8 cellular contexts compared by ENCODE assay signal in genomic region chr22:31346255-31346732, GRCh38. TPM values are rescaled to one million over a fixed set of nuclear protein-coding genes. Genes with fewer than 3 reads are reported as not detected.
A peak's percentile ranks its signal among the peaks of the same experiment; 100 is the strongest.
DNase-seq lines count a peak whose midpoint lies in the region; ATAC-seq and TF ChIP-seq lines count a peak whose summit lies in the region.

A gene with protein sequence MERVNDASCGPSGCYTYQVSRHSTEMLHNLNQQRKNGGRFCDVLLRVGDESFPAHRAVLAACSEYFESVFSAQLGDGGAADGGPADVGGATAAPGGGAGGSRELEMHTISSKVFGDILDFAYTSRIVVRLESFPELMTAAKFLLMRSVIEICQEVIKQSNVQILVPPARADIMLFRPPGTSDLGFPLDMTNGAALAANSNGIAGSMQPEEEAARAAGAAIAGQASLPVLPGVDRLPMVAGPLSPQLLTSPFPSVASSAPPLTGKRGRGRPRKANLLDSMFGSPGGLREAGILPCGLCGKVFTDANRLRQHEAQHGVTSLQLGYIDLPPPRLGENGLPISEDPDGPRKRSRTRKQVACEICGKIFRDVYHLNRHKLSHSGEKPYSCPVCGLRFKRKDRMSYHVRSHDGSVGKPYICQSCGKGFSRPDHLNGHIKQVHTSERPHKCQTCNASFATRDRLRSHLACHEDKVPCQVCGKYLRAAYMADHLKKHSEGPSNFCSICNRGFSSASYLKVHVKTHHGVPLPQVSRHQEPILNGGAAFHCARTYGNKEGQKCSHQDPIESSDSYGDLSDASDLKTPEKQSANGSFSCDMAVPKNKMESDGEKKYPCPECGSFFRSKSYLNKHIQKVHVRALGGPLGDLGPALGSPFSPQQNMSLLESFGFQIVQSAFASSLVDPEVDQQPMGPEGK (minus strand): TSS chr22:31346346. CDS start chr22:31345602, 744 bp downstream.

- peak within 1 kb of the TSS; percentile 43; the same call in 1 of the 2 replicates for H3K56ac ChIP-seq in IMR-90 (ENCODE audit: extremely low read depth, insufficient read depth, low read length)

- intact Hi-C loops in IMR-90 (cut with micrococcal nuclease) = loop anchor here (1.0 to 5.0 kb wide), 2 partner anchors 53 to 286 kb away; partner anchors contain the start of gene DRG1

- CTCF ChIA-PET in IMR-90 (lab: Yijun Ruan, JAX) = interaction anchor here (0.6 to 1.2 kb wide), 3 partner anchors 8 to 922 kb away, joined by 3 read pairs; no protein-coding TSS in a partner anchor

- peaks cover 28% of the 10 kb centered on the region for H3K9me1 ChIP-seq in IMR-90 (ENCODE audit: insufficient read depth, low read length)

- peak within 1 kb of the TSS; percentile 92 to 94 for H4K8ac ChIP-seq in IMR-90 (ENCODE audit: low read depth in 2 of 2, low read length in 2 of 2)

- H3K27ac ChIP-seq in BLaER1 (peak within 1 kb of the TSS; percentile 98), IMR-90 (ENCODE audit: insufficient read depth, low read length) (peak within 1 kb of the TSS; percentile 88), osteoblast (ENCODE audit: low read depth, low read length) (no peak within 1 kb of the TSS), thymus (ENCODE audit: low read depth) (peak within 1 kb of the TSS; percentile 98)

- BruUV-seq in IMR-90 (replicated peaks; lab: Mats Ljungman, UMichigan) = no TSS peak

- POLR2A ChIA-PET in IMR-90 (lab: Charles Lee; ENCODE audit: unreplicated experiment) = interaction anchor here (0.6 kb wide), 1 partner anchor 132 kb away, joined by 8 read pairs; no protein-coding TSS in a partner anchor

- H2AFZ ChIP-seq in IMR-90 (replicated peaks; ENCODE audit: low read length, poor library complexity) (peak within 1 kb of the TSS; percentile 90), osteoblast (ENCODE audit: low read length) (peak within 1 kb of the TSS; percentile 77)

- peak within 1 kb of the TSS; percentile 53; the same call in 1 of the 2 replicates for H3K18ac ChIP-seq in IMR-90 (ENCODE audit: low read depth, low read length)

- H3K36me3 ChIP-seq in BLaER1 (peaks cover 25% of the 10 kb centered on the region), IMR-90 (ENCODE audit: control insufficient read depth, insufficient read depth, low read length) (peaks cover 28% of the 10 kb centered on the region), osteoblast (ENCODE audit: insufficient read depth, low read length) (peaks cover 15% of the 10 kb centered on the region), thymus (ENCODE audit: control insufficient read depth, insufficient read depth) (peaks cover 20% of the 10 kb centered on the region)

- H2BK120ac ChIP-seq in IMR-90 (ENCODE audit: low read depth, low read length) = peak within 1 kb of the TSS; percentile 24; the same call in 1 of the 2 replicates

- H3K4me3 ChIP-seq in BLaER1 = peak within 1 kb of the TSS; percentile 79
- peak within 1 kb of the TSS; percentile 56 for H3K4me3 ChIP-seq in IMR-90 (ENCODE audit: insufficient read depth, low read depth, low read length)
- peak within 1 kb of the TSS; percentile 77 for H3K4me3 ChIP-seq in osteoblast (ENCODE audit: insufficient read depth, low read length)
- H3K4me3 ChIP-seq in thymus (ENCODE audit: low read length) = peak within 1 kb of the TSS; percentile 86

- H3K9me3 ChIP-seq in BLaER1 = no peaks in the 10 kb centered on the region
- H3K9me3 ChIP-seq in IMR-90 (ENCODE audit: control insufficient read depth, insufficient read depth, low read length) = no peaks in the 10 kb centered on the region
- H3K9me3 ChIP-seq in osteoblast (ENCODE audit: low read depth, low read length) = no peaks in the 10 kb centered on the region
- H3K9me3 ChIP-seq in thymus (ENCODE audit: control insufficient read depth) = no peaks in the 10 kb centered on the region

- TF ChIP-seq RAD21 in IMR-90 (IDR thresholded peaks at IDR 0.05; ENCODE audit: low read length) = no peak

- H4K5ac ChIP-seq in IMR-90 (ENCODE audit: low read depth, low read length) = peak within 1 kb of the TSS; percentile 68

- no peak within 1 kb of the TSS for H2BK15ac ChIP-seq in IMR-90 (ENCODE audit: low read depth, low read length)

- peak within 1 kb of the TSS; percentile 66 for H4K91ac ChIP-seq in IMR-90 (ENCODE audit: insufficient read depth, low read depth, low read length)

- peak within 1 kb of the TSS; percentile 58 for H3K14ac ChIP-seq in IMR-90 (replicated peaks; ENCODE audit: low read depth, low read length)

- H3K4ac ChIP-seq in IMR-90 (ENCODE audit: low read depth, low read length) = peak within 1 kb of the TSS; percentile 75

- H3K23ac ChIP-seq in IMR-90 (ENCODE audit: low read depth, low read length) = peak within 1 kb of the TSS; percentile 35; the same call in 1 of the 2 replicates

- DNase-seq in IMR-90 (peak; percentile 72), SHP77 (lab: John Stamatoyannopoulos, UW) (peak; percentile 73 to 80), glomerular visceral epithelial cell (ENCODE audit: extremely low spot score) (peak; percentile 78), osteoblast (ENCODE audit: insufficient read length, low spot score, missing footprints) (peak; percentile 96)
- peak; percentile 84 for DNase-seq in activated naive CD4-positive, alpha-beta T cell treated with anti-CD3 and anti-CD28 coated beads, Interleukin-2, amount 50 U/mL, for 16 hours

- no peak; the same call in 1 of the 2 replicates for TF ChIP-seq POLR2A in IMR-90 (IDR thresholded peaks at IDR 0.05; ENCODE audit: low read depth, low read length)

- H4K20me1 ChIP-seq in BLaER1 = peaks cover 44% of the 10 kb centered on the region
- peaks cover 42% of the 10 kb centered on the region for H4K20me1 ChIP-seq in IMR-90 (ENCODE audit: insufficient read depth, low read length)
- peaks cover 36% of the 10 kb centered on the region for H4K20me1 ChIP-seq in osteoblast (ENCODE audit: insufficient read depth, low read length)

- H3K27me3 ChIP-seq in BLaER1 (no peaks in the 10 kb centered on the region), IMR-90 (ENCODE audit: control insufficient read depth, insufficient read depth, low read length) (no peaks in the 10 kb centered on the region), osteoblast (ENCODE audit: insufficient read depth, low read length) (peaks cover 8% of the 10 kb centered on the region), thymus (ENCODE audit: control insufficient read depth, insufficient read depth) (no peaks in the 10 kb centered on the region)

- dilution Hi-C loops in IMR-90 (cut with HindIII; ENCODE audit: low sequenced_read_pairs, unreplicated experiment) = no loop called here

- ATAC-seq in GM19328 (IDR thresholded peaks at IDR 0.05; ENCODE audit: unreplicated experiment) = peak; percentile 23
- peak; percentile 67 for ATAC-seq in IMR-90 (ENCODE audit: low read depth)

- H3K4me1 ChIP-seq in BLaER1 (peaks cover 50% of the 10 kb centered on the region), IMR-90 (ENCODE audit: control insufficient read depth, insufficient read depth, low read length) (peaks cover 27% of the 10 kb centered on the region), osteoblast (ENCODE audit: insufficient read depth, low read length) (peaks cover 18% of the 10 kb centered on the region), thymus (ENCODE audit: control insufficient read depth, insufficient read depth, low read length) (peaks cover 21% of the 10 kb centered on the region)

- H3K79me2 ChIP-seq in osteoblast (ENCODE audit: insufficient read depth, low read length) = peaks cover 8% of the 10 kb centered on the region

- H3K4me2 ChIP-seq in BLaER1 = peak within 1 kb of the TSS; percentile 99
- H3K4me2 ChIP-seq in IMR-90 (ENCODE audit: low read depth, low read length) = peak within 1 kb of the TSS; percentile 95
- peak within 1 kb of the TSS; percentile 86 for H3K4me2 ChIP-seq in osteoblast (ENCODE audit: insufficient read depth, low read length)

- peaks cover 20 to 55% of the 10 kb centered on the region in 2 experiments; a peak in 3 of 4 replicates for H3K79me1 ChIP-seq in IMR-90 (ENCODE audit: low read depth in 1 of 2, low read length in 2 of 2)

- in situ Hi-C loops in IMR-90 (cut with MboI; ENCODE audit: low sequenced_read_pairs) = loop anchor here (5.0 to 10.0 kb wide), 2 partner anchors 51 to 61 kb away; partner anchors contain the start of gene DRG1

- peak within 1 kb of the TSS; percentile 81 for H2AK5ac ChIP-seq in IMR-90 (ENCODE audit: low read depth, low read length)

- H3K9ac ChIP-seq in BLaER1 (peak within 1 kb of the TSS; percentile 98), IMR-90 (ENCODE audit: low read depth, low read length) (peak within 1 kb of the TSS; percentile 77)

- WGBS in IMR-90 (ENCODE audit: extremely low coverage in 2 of 2, insufficient read length in 1 of 2), 2 experiments = no CpG with 5 or more reads among the region's 41 CpGs
- under 1% methylated on average over 41 of the region's 41 CpGs for WGBS in thymus

- TF ChIP-seq CTCF in IMR-90 (conservative IDR thresholded peaks at IDR 0.05; ENCODE audit: low read depth, low read length) (no peak), osteoblast (IDR thresholded peaks at IDR 0.05; ENCODE audit: extremely low read depth, low read depth, low read length) (no peak)

- H2BK5ac ChIP-seq in IMR-90 (ENCODE audit: low read depth, low read length, poor library complexity, severe bottlenecking) = peak within 1 kb of the TSS; percentile 6

- no peak within 1 kb of the TSS for H2BK20ac ChIP-seq in IMR-90 (ENCODE audit: low read depth, low read length)

- peak within 1 kb of the TSS; percentile 90 for H2AK9ac ChIP-seq in IMR-90 (replicated peaks; ENCODE audit: low read depth, low read length, poor library complexity)

TF ChIP-seq in IMR-90, 13 proteins besides CTCF, POLR2A, EP300 and RAD21:
- peak; percentile 47; the same call in 1 of the 2 replicates for TF ChIP-seq MXI1 (IDR thresholded peaks at IDR 0.05; ENCODE audit: borderline replicate concordance, low read depth, low read length)
- TF ChIP-seq NFE2L2 (IDR thresholded peaks at IDR 0.05; ENCODE audit: low read depth, low read length) = no peak
- peak; percentile 76 for TF ChIP-seq BHLHE40 (IDR thresholded peaks at IDR 0.05; ENCODE audit: low read depth, low read length)
- peak; percentile 57; the same call in 1 of the 2 replicates for TF ChIP-seq MAZ (IDR thresholded peaks at IDR 0.05; ENCODE audit: borderline replicate concordance, low read depth, low read length)
- TF ChIP-seq CEBPB (IDR thresholded peaks at IDR 0.05; ENCODE audit: low read depth, low read length) = no peak

RNA-seq across cellular contexts. Expression of the gene that starts here (rescaled TPM):
- total RNA-seq in IMR-90 (2012; rRNA removed) (6.4 and 6.5 TPM in 2 replicates), osteoblast (13.8 and 15.2 TPM in 2 replicates)
- polyA plus RNA-seq in IMR-90 (2012; rRNA removed) (9.2 and 10.5 TPM in 2 replicates), thymus (33.4 TPM)
- 6.3 and 9.1 TPM in 2 replicates for polyA plus RNA-seq in IMR-90 (2012; cell fraction: cytosol; rRNA removed)
- polyA plus RNA-seq in IMR-90 (2012; cell fraction: nucleus; rRNA removed; ENCODE audit: low replicate concordance) = 10.8 and 17.0 TPM in 2 replicates
